In the genomic region with DNA sequence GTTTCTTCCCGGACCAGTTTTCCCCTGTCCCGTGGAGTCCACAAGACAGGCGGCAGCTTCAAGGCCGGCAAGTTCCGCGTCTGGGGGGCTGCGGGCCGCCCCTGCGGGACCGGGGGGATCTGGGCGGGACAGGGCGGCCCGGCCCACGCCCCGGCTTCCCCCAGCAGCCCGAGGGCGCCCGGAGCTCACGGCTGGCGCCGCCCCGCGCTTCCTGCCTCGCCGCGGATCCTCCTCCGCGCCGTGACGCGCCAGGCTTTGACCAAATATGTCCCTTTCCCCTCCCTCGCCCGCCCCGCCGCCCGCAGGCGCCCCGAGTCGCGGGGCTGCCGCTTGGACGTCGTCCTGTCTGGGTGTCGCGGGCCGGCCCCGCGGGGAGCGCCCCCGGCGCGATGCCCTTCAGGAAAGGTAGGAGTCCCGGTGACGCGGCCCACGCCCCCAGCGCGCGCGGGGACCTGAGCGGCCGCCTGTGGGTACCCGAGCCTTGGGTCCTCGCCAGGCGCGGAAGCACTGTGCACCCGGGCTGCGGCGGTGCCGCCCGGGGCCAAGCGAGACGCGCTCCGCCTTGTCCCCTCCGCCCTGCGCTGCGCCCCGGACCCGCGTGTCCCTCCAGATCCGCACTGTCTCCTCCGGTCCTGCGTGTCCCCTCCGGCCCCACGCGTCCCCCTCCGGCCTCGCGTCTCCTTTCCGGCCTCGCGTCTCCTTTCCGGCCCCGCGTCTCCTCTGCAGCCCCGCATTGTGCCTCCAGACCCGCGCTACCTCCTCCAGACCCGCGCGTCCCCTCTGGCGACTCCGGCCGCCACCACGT, we compare ENCODE assay signal across 1 cellular context.
TF ChIP-seq lines count a peak whose summit lies in the region.

No MANE protein-coding gene starts in this region.

TF ChIP-seq in HEK293, 187 proteins besides CTCF, POLR2A, EP300 and RAD21 (continued from another document and continues in another):
- 0 out of 2 replicates have a peak, but pooled peaks have one; percentile 25 for TF ChIP-seq ZBTB44 (tag by site-specific recombination; IDR thresholded peaks at IDR 0.05)
- peak; percentile 69 for TF ChIP-seq PATZ1 (tag by site-specific recombination; IDR thresholded peaks at IDR 0.05)
- TF ChIP-seq, protein P1, sequence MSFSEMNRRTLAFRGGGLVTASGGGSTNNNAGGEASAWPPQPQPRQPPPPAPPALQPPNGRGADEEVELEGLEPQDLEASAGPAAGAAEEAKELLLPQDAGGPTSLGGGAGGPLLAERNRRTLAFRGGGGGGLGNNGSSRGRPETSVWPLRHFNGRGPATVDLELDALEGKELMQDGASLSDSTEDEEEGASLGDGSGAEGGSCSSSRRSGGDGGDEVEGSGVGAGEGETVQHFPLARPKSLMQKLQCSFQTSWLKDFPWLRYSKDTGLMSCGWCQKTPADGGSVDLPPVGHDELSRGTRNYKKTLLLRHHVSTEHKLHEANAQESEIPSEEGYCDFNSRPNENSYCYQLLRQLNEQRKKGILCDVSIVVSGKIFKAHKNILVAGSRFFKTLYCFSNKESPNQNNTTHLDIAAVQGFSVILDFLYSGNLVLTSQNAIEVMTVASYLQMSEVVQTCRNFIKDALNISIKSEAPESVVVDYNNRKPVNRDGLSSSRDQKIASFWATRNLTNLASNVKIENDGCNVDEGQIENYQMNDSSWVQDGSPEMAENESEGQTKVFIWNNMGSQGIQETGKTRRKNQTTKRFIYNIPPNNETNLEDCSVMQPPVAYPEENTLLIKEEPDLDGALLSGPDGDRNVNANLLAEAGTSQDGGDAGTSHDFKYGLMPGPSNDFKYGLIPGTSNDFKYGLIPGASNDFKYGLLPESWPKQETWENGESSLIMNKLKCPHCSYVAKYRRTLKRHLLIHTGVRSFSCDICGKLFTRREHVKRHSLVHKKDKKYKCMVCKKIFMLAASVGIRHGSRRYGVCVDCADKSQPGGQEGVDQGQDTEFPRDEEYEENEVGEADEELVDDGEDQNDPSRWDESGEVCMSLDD (tag by site-specific recombination; IDR thresholded peaks at IDR 0.05), result 0 out of 2 replicates have a peak, but pooled peaks have one; percentile 26
- 0 out of 2 replicates have a peak, but pooled peaks have one; percentile 56 for TF ChIP-seq GLI4 (tag by site-specific recombination; IDR thresholded peaks at IDR 0.05)
- peak; percentile 9 for TF ChIP-seq ZNF335 (tag by site-specific recombination; conservative IDR thresholded peaks at IDR 0.05)
- peak; percentile 92 for TF ChIP-seq ZNF600 (tag by site-specific recombination; IDR thresholded peaks at IDR 0.05)
- TF ChIP-seq ZNF843 (tag by site-specific recombination; IDR thresholded peaks at IDR 0.05), result 0 out of 2 replicates have a peak, but pooled peaks have one; percentile 30
- no peak for TF ChIP-seq ZNF549 (tag by site-specific recombination; IDR thresholded peaks at IDR 0.05)
- TF ChIP-seq ZNF302 (tag by site-specific recombination; IDR thresholded peaks at IDR 0.05; ENCODE audit: low read depth), result no peak
- TF ChIP-seq GLIS2 (tag by site-specific recombination; IDR thresholded peaks at IDR 0.05), result peak; percentile 33
- no peak for TF ChIP-seq ZNF140 (tag by site-specific recombination; IDR thresholded peaks at IDR 0.05)
- no peak for TF ChIP-seq ZNF777 (tag by site-specific recombination; IDR thresholded peaks at IDR 0.05; ENCODE audit: borderline replicate concordance)
- TF ChIP-seq OVOL3 (tag by site-specific recombination; IDR thresholded peaks at IDR 0.05), result no peak
- TF ChIP-seq ZNF394 (tag by site-specific recombination; IDR thresholded peaks at IDR 0.05; ENCODE audit: borderline replicate concordance), result peak; percentile 78
- TF ChIP-seq ZNF423 (tag by site-specific recombination; IDR thresholded peaks at IDR 0.05), result no peak
- TF ChIP-seq ZSCAN23 (tag by site-specific recombination; IDR thresholded peaks at IDR 0.05), result no peak
- TF ChIP-seq ZXDB (tag by site-specific recombination; IDR thresholded peaks at IDR 0.05), result peak; percentile 40; the same call in 1 of the 2 replicates
- no peak for TF ChIP-seq KLF17 (tag by site-specific recombination; IDR thresholded peaks at IDR 0.05)
- 0 out of 2 replicates have a peak, but pooled peaks have one; percentile 16 for TF ChIP-seq KLF8 (tag by site-specific recombination; IDR thresholded peaks at IDR 0.05)
- TF ChIP-seq ZNF626 (tag by site-specific recombination; IDR thresholded peaks at IDR 0.05), result no peak
- TF ChIP-seq, protein P2, sequence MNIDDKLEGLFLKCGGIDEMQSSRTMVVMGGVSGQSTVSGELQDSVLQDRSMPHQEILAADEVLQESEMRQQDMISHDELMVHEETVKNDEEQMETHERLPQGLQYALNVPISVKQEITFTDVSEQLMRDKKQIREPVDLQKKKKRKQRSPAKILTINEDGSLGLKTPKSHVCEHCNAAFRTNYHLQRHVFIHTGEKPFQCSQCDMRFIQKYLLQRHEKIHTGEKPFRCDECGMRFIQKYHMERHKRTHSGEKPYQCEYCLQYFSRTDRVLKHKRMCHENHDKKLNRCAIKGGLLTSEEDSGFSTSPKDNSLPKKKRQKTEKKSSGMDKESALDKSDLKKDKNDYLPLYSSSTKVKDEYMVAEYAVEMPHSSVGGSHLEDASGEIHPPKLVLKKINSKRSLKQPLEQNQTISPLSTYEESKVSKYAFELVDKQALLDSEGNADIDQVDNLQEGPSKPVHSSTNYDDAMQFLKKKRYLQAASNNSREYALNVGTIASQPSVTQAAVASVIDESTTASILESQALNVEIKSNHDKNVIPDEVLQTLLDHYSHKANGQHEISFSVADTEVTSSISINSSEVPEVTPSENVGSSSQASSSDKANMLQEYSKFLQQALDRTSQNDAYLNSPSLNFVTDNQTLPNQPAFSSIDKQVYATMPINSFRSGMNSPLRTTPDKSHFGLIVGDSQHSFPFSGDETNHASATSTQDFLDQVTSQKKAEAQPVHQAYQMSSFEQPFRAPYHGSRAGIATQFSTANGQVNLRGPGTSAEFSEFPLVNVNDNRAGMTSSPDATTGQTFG (tag by site-specific recombination; IDR thresholded peaks at IDR 0.05; ENCODE audit: borderline replicate concordance), result no peak
- 0 out of 2 replicates have a peak, but pooled peaks have one; percentile 0 for TF ChIP-seq ZBTB17 (tag by site-specific recombination; IDR thresholded peaks at IDR 0.05)
- TF ChIP-seq ZNF585B (tag by site-specific recombination; IDR thresholded peaks at IDR 0.05), result no peak
- TF ChIP-seq ZNF692 (tag by site-specific recombination; IDR thresholded peaks at IDR 0.05), result peak; percentile 61
- TF ChIP-seq ZFP37 (tag by site-specific recombination; IDR thresholded peaks at IDR 0.05), result peak; percentile 63; the same call in 1 of the 2 replicates
- TF ChIP-seq, protein P3, sequence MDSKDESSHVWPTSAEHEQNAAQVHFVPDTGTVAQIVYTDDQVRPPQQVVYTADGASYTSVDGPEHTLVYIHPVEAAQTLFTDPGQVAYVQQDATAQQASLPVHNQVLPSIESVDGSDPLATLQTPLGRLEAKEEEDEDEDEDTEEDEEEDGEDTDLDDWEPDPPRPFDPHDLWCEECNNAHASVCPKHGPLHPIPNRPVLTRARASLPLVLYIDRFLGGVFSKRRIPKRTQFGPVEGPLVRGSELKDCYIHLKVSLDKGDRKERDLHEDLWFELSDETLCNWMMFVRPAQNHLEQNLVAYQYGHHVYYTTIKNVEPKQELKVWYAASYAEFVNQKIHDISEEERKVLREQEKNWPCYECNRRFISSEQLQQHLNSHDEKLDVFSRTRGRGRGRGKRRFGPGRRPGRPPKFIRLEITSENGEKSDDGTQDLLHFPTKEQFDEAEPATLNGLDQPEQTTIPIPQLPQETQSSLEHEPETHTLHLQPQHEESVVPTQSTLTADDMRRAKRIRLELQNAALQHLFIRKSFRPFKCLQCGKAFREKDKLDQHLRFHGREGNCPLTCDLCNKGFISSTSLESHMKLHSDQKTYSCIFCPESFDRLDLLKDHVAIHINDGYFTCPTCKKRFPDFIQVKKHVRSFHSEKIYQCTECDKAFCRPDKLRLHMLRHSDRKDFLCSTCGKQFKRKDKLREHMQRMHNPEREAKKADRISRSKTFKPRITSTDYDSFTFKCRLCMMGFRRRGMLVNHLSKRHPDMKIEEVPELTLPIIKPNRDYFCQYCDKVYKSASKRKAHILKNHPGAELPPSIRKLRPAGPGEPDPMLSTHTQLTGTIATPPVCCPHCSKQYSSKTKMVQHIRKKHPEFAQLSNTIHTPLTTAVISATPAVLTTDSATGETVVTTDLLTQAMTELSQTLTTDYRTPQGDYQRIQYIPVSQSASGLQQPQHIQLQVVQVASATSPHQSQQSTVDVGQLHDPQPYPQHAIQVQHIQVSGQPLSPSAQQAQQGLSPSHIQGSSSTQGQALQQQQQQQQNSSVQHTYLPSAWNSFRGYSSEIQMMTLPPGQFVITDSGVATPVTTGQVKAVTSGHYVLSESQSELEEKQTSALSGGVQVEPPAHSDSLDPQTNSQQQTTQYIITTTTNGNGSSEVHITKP (tag by site-specific recombination; IDR thresholded peaks at IDR 0.05), result peak; percentile 80; the same call in 1 of the 2 replicates
- peak; percentile 52; the same call in 1 of the 2 replicates for TF ChIP-seq SP3 (tag by site-specific recombination; IDR thresholded peaks at IDR 0.05)
- peak; percentile 58 for TF ChIP-seq KLF16 (tag by site-specific recombination; IDR thresholded peaks at IDR 0.05)
- no peak for TF ChIP-seq ZNF639 (tag by site-specific recombination; IDR thresholded peaks at IDR 0.05)
- peak; percentile 17; the same call in 1 of the 2 replicates for TF ChIP-seq ZNF184 (tag by site-specific recombination; IDR thresholded peaks at IDR 0.05)
- TF ChIP-seq IKZF3 (tag by site-specific recombination; IDR thresholded peaks at IDR 0.05), result peak; percentile 86
- no peak for TF ChIP-seq ZNF23 (tag by site-specific recombination; IDR thresholded peaks at IDR 0.05; ENCODE audit: borderline replicate concordance)
- no peak for TF ChIP-seq MEIS1 (CRISPR knock-in tag; IDR thresholded peaks at IDR 0.05; ENCODE audit: borderline replicate concordance)
- TF ChIP-seq ZNF785 (tag by site-specific recombination; IDR thresholded peaks at IDR 0.05), result 0 out of 2 replicates have a peak, but pooled peaks have one; percentile 21
- peak; percentile 67; the same call in 1 of the 2 replicates for TF ChIP-seq KLF10 (tag by site-specific recombination; IDR thresholded peaks at IDR 0.05)
